26 cellular contexts compared by ENCODE assay signal in genomic region chr1:172601046-172601630, GRCh38. TPM values are rescaled to one million over a fixed set of nuclear protein-coding genes. Genes with fewer than 3 reads are reported as not detected.
DNase-seq lines count a peak whose midpoint lies in the region; ATAC-seq lines count a peak whose summit lies in the region.
"Had no signal": no experiment of that assay in that cellular context is flagged by ENCODE, and none has a peak within 500 bp of the region (broad histone marks: within the 10 kb centered on the region; RNA-seq: fewer than 3 reads in every experiment).

No MANE protein-coding gene starts in this region.

- no peaks in the 10 kb centered on the region for H3K27me3 ChIP-seq in mesendoderm (ENCODE audit: insufficient read depth, low read length, poor library complexity)

- no peak for ATAC-seq in T-cell (replicated peaks in 1 of 4)
- no peak for ATAC-seq in GM18498 (IDR thresholded peaks at IDR 0.05; ENCODE audit: unreplicated experiment)

- H3K79me1 ChIP-seq in mesendoderm (ENCODE audit: low read length), result no peaks in the 10 kb centered on the region

- H2BK5ac ChIP-seq in mesendoderm (ENCODE audit: low read length), result no peak overlapping the region

- H3K4me1 Mint-ChIP-seq in T-cell, result peaks cover 10 to 18% (median 15%) of the 10 kb centered on the region in 3 donors
- H3K4me1 Mint-ChIP-seq: IgD-negative memory B cell had no signal

- CTCF ChIA-PET in T-cell (lab: Charles Lee), result interaction anchor here in 1 of 2 donors (0.7 to 1.1 kb wide), 2 partner anchors 8 to 19 kb away, joined by 3 to 6 read pairs; no protein-coding TSS in a partner anchor

- H3K36me3 ChIP-seq in mesendoderm (ENCODE audit: control insufficient read depth, insufficient read depth, low read length), result no peaks in the 10 kb centered on the region

- no peak overlapping the region for H3K4me2 ChIP-seq in mesendoderm (ENCODE audit: low read length)

- H3K27me3 Mint-ChIP-seq in T-cell, result no peaks in the 10 kb centered on the region
- H3K27me3 Mint-ChIP-seq: CD4-positive, alpha-beta T cell; IgD-negative memory B cell had no signal

- POLR2A ChIA-PET in T-cell (lab: Charles Lee), result no interaction called here

- H3K79me2 ChIP-seq in mesendoderm (ENCODE audit: control insufficient read depth, insufficient read depth, low read length), result no peaks in the 10 kb centered on the region

- no peak overlapping the region for H3K18ac ChIP-seq in mesendoderm (ENCODE audit: low read length)

- no peak overlapping the region for H3K27ac ChIP-seq in mesendoderm (ENCODE audit: low read depth, low read length)
- H3K27ac ChIP-seq: GM23248, HL-60 had no signal

- H2BK120ac ChIP-seq in mesendoderm (ENCODE audit: low read depth, low read length), result no peak overlapping the region

- H4K8ac ChIP-seq in mesendoderm (ENCODE audit: low read depth, low read length), result no peak overlapping the region

- no peaks in the 10 kb centered on the region for H3K4me1 ChIP-seq in mesendoderm (ENCODE audit: control insufficient read depth, low read depth, low read length)

- peaks cover 41% of the 10 kb centered on the region for H3K36me3 Mint-ChIP-seq in T-cell

- no peaks in the 10 kb centered on the region for H3K9me3 Mint-ChIP-seq in T-cell
- H3K9me3 Mint-ChIP-seq: CD4-positive, alpha-beta T cell; IgD-negative memory B cell had no signal

- H3K9ac ChIP-seq in mesendoderm (ENCODE audit: low read length), result no peak overlapping the region
- H3K9ac ChIP-seq: GM23248 had no signal

- no peak overlapping the region for H3K4me3 Mint-ChIP-seq in T-cell
- H3K4me3 Mint-ChIP-seq: CD4-positive, alpha-beta T cell; IgD-negative memory B cell had no signal

- H3K56ac ChIP-seq in mesendoderm (ENCODE audit: low read length), result no peak overlapping the region

- no peak overlapping the region for H2AK5ac ChIP-seq in mesendoderm (ENCODE audit: low read length)

- no peak overlapping the region for H3K4me3 ChIP-seq in mesendoderm (ENCODE audit: low read length)
- H3K4me3 ChIP-seq: GM23248 had no signal

- no peak overlapping the region for H3K23ac ChIP-seq in mesendoderm (ENCODE audit: low read length)

- WGBS in mesendoderm (ENCODE audit: extremely low coverage, insufficient coverage, low lambda C conversion rate), result no CpG with 5 or more reads among the region's 6 CpGs

- H3K27ac Mint-ChIP-seq in T-cell, result peak overlapping the region; percentile 29 to 31
- H3K27ac Mint-ChIP-seq: CD4-positive, alpha-beta T cell had no signal

- peak; percentile 28 for DNase-seq in NCI-H2227 (lab: John Stamatoyannopoulos, UW; ENCODE audit: unreplicated experiment)
- DNase-seq in NCI-H2227 treated with DMSO at 0.1 percent for 48 hours (lab: John Stamatoyannopoulos, UW), result no peak
- peak; percentile 4 for DNase-seq in ELF-1 (ENCODE audit: low read depth, low spot score)
- DNase-seq in T-cell, result no peak
- peak; percentile 51 for DNase-seq in mesendoderm
- DNase-seq in 8988T, result no peak
- DNase-seq in GM19240 (ENCODE audit: insufficient read length, low spot score), result no peak
- DNase-seq: CD4-positive, alpha-beta T cell; DMS153; GF-D8; GM23248; HCEC 1CT; NCI-H1105; NCI-H187 treated with DMSO at 0.1 percent for 48 hours; NCI-H345; NCI-H526; Right ventricle myocardium superior had no signal

- H3K4ac ChIP-seq in mesendoderm (ENCODE audit: low read depth, low read length), result no peak overlapping the region

- no peak overlapping the region for H2BK15ac ChIP-seq in mesendoderm (replicated peaks; ENCODE audit: low read depth)

- no peak overlapping the region for H4K5ac ChIP-seq in mesendoderm (ENCODE audit: low read length)

RNA-seq across cellular contexts. Expression of gene FASLG, which starts 57.8 kb away (rescaled TPM):
- total RNA-seq in T-cell, result 1 to 10 TPM in 4 of 5 donors, under 1 TPM in 1; 0.70 to 5.2 (median 3.4) TPM
- not detected for polyA plus RNA-seq in mesendoderm (2013, experiment 1 of 2)
- 0.03 TPM for polyA plus RNA-seq in mesendoderm (2013, experiment 2 of 2)
- total RNA-seq: A172, Caco-2, Daoy, GM23248, HT1080, OCI-LY7, Right ventricle myocardium superior had no signal
- polyA plus RNA-seq: BJ, GM23248 had no signal

Comparison
In these comparisons a context has a peak if more than half of its experiments do, and no peak if none do; other contexts are left out.
1. DNase-seq: peak in NCI-H2227 (single experiment), ELF-1 (single experiment) and mesendoderm (single experiment); none in NCI-H2227 treated with DMSO at 0.1 percent for 48 hours (single experiment), T-cell (0 of 34), 8988T (single experiment) and GM19240 (single experiment).